Comparison of ENCODE assay signal across 16 cellular contexts in genomic region chr5:1507961-1508678, GRCh38. TPM values are rescaled to one million over a fixed set of nuclear protein-coding genes. Genes with fewer than 3 reads are reported as not detected.
DNase-seq lines count a peak whose midpoint lies in the region; ATAC-seq and TF ChIP-seq lines count a peak whose summit lies in the region.
"Had no signal": no experiment of that assay in that cellular context is flagged by ENCODE, and none has a peak within 500 bp of the region (broad histone marks: within the 10 kb centered on the region; RNA-seq: fewer than 3 reads in every experiment).

No MANE protein-coding gene starts in this region.

- peaks cover 12% of the 10 kb centered on the region for H3K36me3 ChIP-seq in BE2C
- H3K36me3 ChIP-seq in MG63: peaks cover 89% of the 10 kb centered on the region
- no peaks in the 10 kb centered on the region for H3K36me3 ChIP-seq in ovary
- H3K36me3 ChIP-seq: cardiac muscle cell, gastrocnemius medialis had no signal

- H3K27me3 Mint-ChIP-seq in activated CD4-positive, alpha-beta memory T cell treated with anti-CD3 and anti-CD28 coated beads for 36 hours: no peaks in the 10 kb centered on the region
- no peaks in the 10 kb centered on the region for H3K27me3 Mint-ChIP-seq in activated naive CD4-positive, alpha-beta T cell treated with anti-CD3 and anti-CD28 coated beads, Interleukin-2, amount 10 ng/mL, durations not matched to agents 7 days and 5 days
- H3K27me3 Mint-ChIP-seq: activated naive CD8-positive, alpha-beta T cell; progenitor cell of endocrine pancreas had no signal

- no peak for TF ChIP-seq EP300 in ovary (IDR thresholded peaks at IDR 0.05)

- CTCF ChIA-PET in activated CD4-positive, alpha-beta memory T cell treated with anti-CD3 and anti-CD28 coated beads for 36 hours (lab: Charles Lee): no interaction called here
- CTCF ChIA-PET in activated naive CD4-positive, alpha-beta T cell treated with anti-CD3 and anti-CD28 coated beads, Interleukin-2, amount 10 ng/mL, durations not matched to agents 7 days and 5 days (lab: Charles Lee): no interaction called here

- H3K27ac Mint-ChIP-seq in activated CD4-positive, alpha-beta memory T cell treated with anti-CD3 and anti-CD28 coated beads for 36 hours: no peak overlapping the region
- no peak overlapping the region for H3K27ac Mint-ChIP-seq in activated naive CD4-positive, alpha-beta T cell treated with anti-CD3 and anti-CD28 coated beads, Interleukin-2, amount 10 ng/mL, durations not matched to agents 7 days and 5 days
- H3K27ac Mint-ChIP-seq: activated naive CD8-positive, alpha-beta T cell; progenitor cell of endocrine pancreas had no signal

- ATAC-seq in left cardiac atrium: no peak
- ATAC-seq: gastrocnemius medialis had no signal

- DNase-seq in BE2C (peak; percentile 4), MG63 (peak; percentile 8), left cardiac atrium (peak; percentile 13), ovary (peak in 3 of 5 donors; percentile 9 to 21 (median 18)), cortex of kidney (lab: John Stamatoyannopoulos, UW) (no peak), EL (no peak)
- no peak for DNase-seq in activated CD4-positive, alpha-beta memory T cell treated with anti-CD3 and anti-CD28 coated beads for 36 hours
- DNase-seq in activated naive CD4-positive, alpha-beta T cell treated with anti-CD3 and anti-CD28 coated beads, Interleukin-2, amount 10 ng/mL, durations not matched to agents 7 days and 5 days: no peak
- DNase-seq: NCI-H187 treated with DMSO at 0.1 percent for 48 hours, NCI-H526, OCI-M1 had no signal

- no peaks in the 10 kb centered on the region for H3K9me3 ChIP-seq in BE2C
- no peaks in the 10 kb centered on the region for H3K9me3 ChIP-seq in MG63
- H3K9me3 ChIP-seq in ovary: no peaks in the 10 kb centered on the region
- H3K9me3 ChIP-seq: gastrocnemius medialis, thoracic aorta had no signal

- POLR2A ChIA-PET in activated CD4-positive, alpha-beta memory T cell treated with anti-CD3 and anti-CD28 coated beads for 36 hours (lab: Charles Lee): no interaction called here

- intact Hi-C loops in left cardiac atrium (cut with DNase I) (no loop called here), ovary (cut with DNase I) (no loop called here)
- intact Hi-C loops in activated CD4-positive, alpha-beta memory T cell treated with anti-CD3 and anti-CD28 coated beads for 36 hours (cut with micrococcal nuclease): no loop called here

- H3K4me1 ChIP-seq in BE2C: no peaks in the 10 kb centered on the region
- peaks cover 4% of the 10 kb centered on the region for H3K4me1 ChIP-seq in ovary (ENCODE audit: insufficient read depth)
- H3K4me1 ChIP-seq: gastrocnemius medialis had no signal

- H3K9me3 Mint-ChIP-seq in activated CD4-positive, alpha-beta memory T cell treated with anti-CD3 and anti-CD28 coated beads for 36 hours: no peaks in the 10 kb centered on the region
- H3K9me3 Mint-ChIP-seq in activated naive CD4-positive, alpha-beta T cell treated with anti-CD3 and anti-CD28 coated beads, Interleukin-2, amount 10 ng/mL, durations not matched to agents 7 days and 5 days: no peaks in the 10 kb centered on the region

- H3K36me3 Mint-ChIP-seq in activated CD4-positive, alpha-beta memory T cell treated with anti-CD3 and anti-CD28 coated beads for 36 hours: peaks cover 8% of the 10 kb centered on the region
- peaks cover 5% of the 10 kb centered on the region for H3K36me3 Mint-ChIP-seq in activated naive CD4-positive, alpha-beta T cell treated with anti-CD3 and anti-CD28 coated beads, Interleukin-2, amount 10 ng/mL, durations not matched to agents 7 days and 5 days
- H3K36me3 Mint-ChIP-seq: activated naive CD8-positive, alpha-beta T cell had no signal

- TF ChIP-seq CTCF in BE2C (IDR thresholded peaks at IDR 0.05; ENCODE audit: low read depth, low read length) (no peak), ovary (IDR thresholded peaks at IDR 0.05) (no peak)

- H3K27ac ChIP-seq in ovary: no peak overlapping the region
- H3K27ac ChIP-seq: cardiac muscle cell, gastrocnemius medialis, thoracic aorta had no signal

- H3K27me3 ChIP-seq in BE2C: no peaks in the 10 kb centered on the region
- no peaks in the 10 kb centered on the region for H3K27me3 ChIP-seq in MG63
- H3K27me3 ChIP-seq in ovary: no peaks in the 10 kb centered on the region
- H3K27me3 ChIP-seq: cardiac muscle cell, gastrocnemius medialis had no signal

- no peak overlapping the region for H3K4me3 Mint-ChIP-seq in activated CD4-positive, alpha-beta memory T cell treated with anti-CD3 and anti-CD28 coated beads for 36 hours
- H3K4me3 Mint-ChIP-seq in activated naive CD4-positive, alpha-beta T cell treated with anti-CD3 and anti-CD28 coated beads, Interleukin-2, amount 10 ng/mL, durations not matched to agents 7 days and 5 days: no peak overlapping the region
- H3K4me3 Mint-ChIP-seq: activated naive CD8-positive, alpha-beta T cell had no signal

- WGBS in ovary, 3 donors: 91 to 96% (median 94%) methylated on average over 23 of the region's 23 CpGs

- no peak overlapping the region for H3K4me3 ChIP-seq in BE2C (ENCODE audit: low read depth, low read length)
- H3K4me3 ChIP-seq in MG63: no peak overlapping the region
- H3K4me3 ChIP-seq in ovary: no peak overlapping the region
- H3K4me3 ChIP-seq: cardiac muscle cell, gastrocnemius medialis, thoracic aorta had no signal

- peaks cover 29% of the 10 kb centered on the region for H3K4me1 Mint-ChIP-seq in activated CD4-positive, alpha-beta memory T cell treated with anti-CD3 and anti-CD28 coated beads for 36 hours (ENCODE audit: low read depth)
- H3K4me1 Mint-ChIP-seq in activated naive CD4-positive, alpha-beta T cell treated with anti-CD3 and anti-CD28 coated beads, Interleukin-2, amount 10 ng/mL, durations not matched to agents 7 days and 5 days: peaks cover 12% of the 10 kb centered on the region

- no peak for TF ChIP-seq POLR2A in ovary (IDR thresholded peaks at IDR 0.05)

RNA-seq across cellular contexts. Expression of gene LPCAT1, which starts 15.6 kb away (rescaled TPM):
- polyA plus RNA-seq in BE2C (2012; ENCODE audit: insufficient read depth, insufficient read length, low read depth): 28.2 TPM
- total RNA-seq in MG63 (2014; rRNA removed; shearing (Covaris generic); ENCODE audit: low replicate concordance): 130 and 166 TPM in 2 replicates
- total RNA-seq in left cardiac atrium (10 to 100 TPM; 17.5 to 22.7 TPM), ovary (10 to 100 TPM; 13.0 to 28.2 (median 25.3) TPM)
- 10 to 100 TPM; 18.7 to 57.1 TPM for polyA plus RNA-seq in ovary
- total RNA-seq in activated CD4-positive, alpha-beta memory T cell treated with anti-CD3 and anti-CD28 coated beads for 36 hours: 10 to 100 TPM; 48.4 to 51.4 TPM

Comparison
In these comparisons a context has a peak if more than half of its experiments do, and no peak if none do; other contexts are left out.
1. DNase-seq: peak in BE2C (single experiment), MG63 (single experiment), left cardiac atrium (single experiment) and ovary (3 of 5); none in activated CD4-positive, alpha-beta memory T cell treated with anti-CD3 and anti-CD28 coated beads for 36 hours (single experiment), cortex of kidney (single experiment), EL (single experiment) and activated naive CD4-positive, alpha-beta T cell treated with anti-CD3 and anti-CD28 coated beads, Interleukin-2, amount 10 ng/mL, durations not matched to agents 7 days and 5 days (single experiment).